9 cellular contexts compared by ENCODE assay signal in the genomic region with DNA sequence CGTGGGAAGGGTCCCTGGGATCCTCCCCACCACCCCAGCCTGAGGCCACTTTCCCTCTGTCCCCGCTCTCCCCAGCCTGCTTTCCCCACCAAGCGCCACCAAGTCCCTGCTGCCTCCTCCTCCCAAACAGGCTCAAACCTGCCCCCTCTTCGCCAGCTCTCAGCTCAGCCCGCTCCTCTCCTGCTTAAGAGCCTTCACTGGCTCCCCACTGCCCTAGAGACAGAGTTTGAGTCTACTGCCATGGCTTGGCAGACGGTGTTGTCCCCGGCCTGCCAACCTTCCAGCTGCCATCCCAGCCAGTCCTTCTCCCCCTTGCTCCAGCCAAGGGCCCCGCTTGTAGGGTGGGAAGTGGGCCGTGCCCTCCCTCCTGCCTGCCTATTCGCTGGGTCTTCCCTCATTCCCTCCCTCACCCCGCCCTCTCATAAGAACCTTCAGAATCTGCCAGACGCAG. TPM values are rescaled to one million over a fixed set of nuclear protein-coding genes. Genes with fewer than 3 reads are reported as not detected.
A peak's percentile ranks its signal among the peaks of the same experiment; 100 is the strongest.
DNase-seq lines count a peak whose midpoint lies in the region; ATAC-seq and TF ChIP-seq lines count a peak whose summit lies in the region.
"Had no signal": no experiment of that assay in that cellular context is flagged by ENCODE, and none has a peak within 500 bp of the region (broad histone marks: within the 10 kb centered on the region; RNA-seq: fewer than 3 reads in every experiment).

No MANE protein-coding gene starts in this region.

- intact Hi-C loops in lower lobe of right lung (cut with DNase I) (no loop called here), tibial artery (cut with DNase I; ENCODE audit: low total_unique reads) (loop anchor here (5.0 kb wide), 1 partner anchor 83 kb away; no protein-coding TSS in a partner anchor)

- H3K4me1 Mint-ChIP-seq in activated T-cell treated with anti-CD3 and anti-CD28 coated beads, Interleukin-2, amount 50 U/mL, for 72 hours (ENCODE audit: low read depth), result peaks cover 98% of the 10 kb centered on the region
- H3K4me1 Mint-ChIP-seq in activated T-cell treated with anti-CD3 and anti-CD28 coated beads, Interleukin-2, amount 50 U/mL, for 4 hours (ENCODE audit: low read depth), result peaks cover 93% of the 10 kb centered on the region
- peaks cover 96% of the 10 kb centered on the region for H3K4me1 Mint-ChIP-seq in activated naive CD8-positive, alpha-beta T cell treated with anti-CD3 and anti-CD28 coated beads, Interleukin-2, amount 50 U/mL, for 24 hours

- H3K4me3 Mint-ChIP-seq in activated T-cell treated with anti-CD3 and anti-CD28 coated beads, Interleukin-2, amount 50 U/mL, for 72 hours, result peak overlapping the region; percentile 43 to 77
- no peak overlapping the region for H3K4me3 Mint-ChIP-seq in activated T-cell treated with anti-CD3 and anti-CD28 coated beads, Interleukin-2, amount 50 U/mL, for 4 hours
- H3K4me3 Mint-ChIP-seq in activated naive CD8-positive, alpha-beta T cell treated with anti-CD3 and anti-CD28 coated beads, Interleukin-2, amount 50 U/mL, for 24 hours, result no peak overlapping the region

- no peak for ATAC-seq in activated T-cell treated with anti-CD3 and anti-CD28 coated beads, Interleukin-2, amount 50 U/mL, for 72 hours (replicated peaks in 1 of 2)
- ATAC-seq in activated T-cell treated with anti-CD3 and anti-CD28 coated beads, Interleukin-2, amount 50 U/mL, for 4 hours, result no peak
- ATAC-seq in activated naive CD8-positive, alpha-beta T cell treated with anti-CD3 and anti-CD28 coated beads, Interleukin-2, amount 50 U/mL, for 24 hours, result no peak
- ATAC-seq in lower lobe of right lung, result peak in 1 of 2 donors; percentile 10

- TF ChIP-seq CTCF in lower lobe of right lung (IDR thresholded peaks at IDR 0.05) (no peak), tibial artery (IDR thresholded peaks at IDR 0.05) (no peak)

- no peak for DNase-seq in activated T-cell treated with anti-CD3 and anti-CD28 coated beads, Interleukin-2, amount 50 U/mL, for 72 hours
- DNase-seq in activated T-cell treated with anti-CD3 and anti-CD28 coated beads, Interleukin-2, amount 50 U/mL, for 4 hours, result no peak
- DNase-seq in activated naive CD8-positive, alpha-beta T cell treated with anti-CD3 and anti-CD28 coated beads, Interleukin-2, amount 50 U/mL, for 24 hours, result no peak
- DNase-seq in lower lobe of right lung (no peak), tibial artery (peak in 1 of 2 donors; percentile 71), NOMO-1 treated with DMSO at 0.1 percent for 48 hours (lab: John Stamatoyannopoulos, UW; ENCODE audit: unreplicated experiment) (no peak), NCI-H2029 treated with DMSO at 0.1 percent for 48 hours (lab: John Stamatoyannopoulos, UW) (no peak), germinal center (ENCODE audit: low spot score) (no peak)
- DNase-seq: amniotic stem cell had no signal

- H3K4me1 ChIP-seq in lower lobe of right lung (peaks cover 92% of the 10 kb centered on the region), tibial artery (peaks cover 0 to 100% (median 64%) of the 10 kb centered on the region in 4 donors)

- H3K27me3 ChIP-seq in lower lobe of right lung (ENCODE audit: low read depth), result no peaks in the 10 kb centered on the region
- no peaks in the 10 kb centered on the region for H3K27me3 ChIP-seq in tibial artery

- peaks cover 19 to 63% of the 10 kb centered on the region in 2 donors for H3K36me3 Mint-ChIP-seq in activated T-cell treated with anti-CD3 and anti-CD28 coated beads, Interleukin-2, amount 50 U/mL, for 72 hours (ENCODE audit: insufficient read depth in 2 of 2)
- peaks cover 42% of the 10 kb centered on the region for H3K36me3 Mint-ChIP-seq in activated T-cell treated with anti-CD3 and anti-CD28 coated beads, Interleukin-2, amount 50 U/mL, for 4 hours (ENCODE audit: insufficient read depth)
- H3K36me3 Mint-ChIP-seq in activated naive CD8-positive, alpha-beta T cell treated with anti-CD3 and anti-CD28 coated beads, Interleukin-2, amount 50 U/mL, for 24 hours (ENCODE audit: low read depth), result peaks cover 73% of the 10 kb centered on the region

- H3K27ac ChIP-seq in lower lobe of right lung, result peak overlapping the region; percentile 91
- H3K27ac ChIP-seq in tibial artery, result peak overlapping the region; percentile 97 to 99

- no peaks in the 10 kb centered on the region for H3K9me3 Mint-ChIP-seq in activated T-cell treated with anti-CD3 and anti-CD28 coated beads, Interleukin-2, amount 50 U/mL, for 72 hours
- H3K9me3 Mint-ChIP-seq in activated T-cell treated with anti-CD3 and anti-CD28 coated beads, Interleukin-2, amount 50 U/mL, for 4 hours, result no peaks in the 10 kb centered on the region
- no peaks in the 10 kb centered on the region for H3K9me3 Mint-ChIP-seq in activated naive CD8-positive, alpha-beta T cell treated with anti-CD3 and anti-CD28 coated beads, Interleukin-2, amount 50 U/mL, for 24 hours

- H3K9me3 ChIP-seq in lower lobe of right lung (no peaks in the 10 kb centered on the region), tibial artery (no peaks in the 10 kb centered on the region)

- H3K4me3 ChIP-seq in lower lobe of right lung (no peak overlapping the region), tibial artery (no peak overlapping the region)

- H3K36me3 ChIP-seq in lower lobe of right lung (peaks cover 3% of the 10 kb centered on the region), tibial artery (no peaks in the 10 kb centered on the region)

- H3K27ac Mint-ChIP-seq in activated T-cell treated with anti-CD3 and anti-CD28 coated beads, Interleukin-2, amount 50 U/mL, for 72 hours, result peak overlapping the region; percentile 97
- H3K27ac Mint-ChIP-seq in activated naive CD8-positive, alpha-beta T cell treated with anti-CD3 and anti-CD28 coated beads, Interleukin-2, amount 50 U/mL, for 24 hours, result peak overlapping the region; percentile 75

- H3K27me3 Mint-ChIP-seq in activated T-cell treated with anti-CD3 and anti-CD28 coated beads, Interleukin-2, amount 50 U/mL, for 72 hours (ENCODE audit: low read depth), result no peaks in the 10 kb centered on the region
- no peaks in the 10 kb centered on the region for H3K27me3 Mint-ChIP-seq in activated T-cell treated with anti-CD3 and anti-CD28 coated beads, Interleukin-2, amount 50 U/mL, for 4 hours (ENCODE audit: low read depth)
- no peaks in the 10 kb centered on the region for H3K27me3 Mint-ChIP-seq in activated naive CD8-positive, alpha-beta T cell treated with anti-CD3 and anti-CD28 coated beads, Interleukin-2, amount 50 U/mL, for 24 hours

RNA-seq across cellular contexts. Expression of a gene that starts 11.1 kb away (rescaled TPM):
- total RNA-seq in activated T-cell treated with anti-CD3 and anti-CD28 coated beads, Interleukin-2, amount 50 U/mL, for 72 hours, result 100 to 1,000 TPM; 313 to 348 TPM
- 100 to 1,000 TPM; 110 to 143 (median 140) TPM for total RNA-seq in activated T-cell treated with anti-CD3 and anti-CD28 coated beads, Interleukin-2, amount 50 U/mL, for 4 hours
- 143 TPM for total RNA-seq in lower lobe of right lung

RNA-seq across cellular contexts. Expression of a gene that starts 56.3 kb away (rescaled TPM):
- total RNA-seq in activated T-cell treated with anti-CD3 and anti-CD28 coated beads, Interleukin-2, amount 50 U/mL, for 72 hours, result 100 to 1,000 TPM; 119 to 165 TPM
- 100 to 1,000 TPM; 109 to 111 (median 111) TPM for total RNA-seq in activated T-cell treated with anti-CD3 and anti-CD28 coated beads, Interleukin-2, amount 50 U/mL, for 4 hours
- total RNA-seq in lower lobe of right lung, result 53.0 TPM

Comparison
In these comparisons a context has a peak if more than half of its experiments do, and no peak if none do; other contexts are left out.
1. H3K4me3 Mint-ChIP-seq: peak in activated T-cell treated with anti-CD3 and anti-CD28 coated beads, Interleukin-2, amount 50 U/mL, for 72 hours (2 of 2); none in activated T-cell treated with anti-CD3 and anti-CD28 coated beads, Interleukin-2, amount 50 U/mL, for 4 hours (single experiment) and activated naive CD8-positive, alpha-beta T cell treated with anti-CD3 and anti-CD28 coated beads, Interleukin-2, amount 50 U/mL, for 24 hours (single experiment).